ENCODE assay signal across 1 cellular context in the genomic region with DNA sequence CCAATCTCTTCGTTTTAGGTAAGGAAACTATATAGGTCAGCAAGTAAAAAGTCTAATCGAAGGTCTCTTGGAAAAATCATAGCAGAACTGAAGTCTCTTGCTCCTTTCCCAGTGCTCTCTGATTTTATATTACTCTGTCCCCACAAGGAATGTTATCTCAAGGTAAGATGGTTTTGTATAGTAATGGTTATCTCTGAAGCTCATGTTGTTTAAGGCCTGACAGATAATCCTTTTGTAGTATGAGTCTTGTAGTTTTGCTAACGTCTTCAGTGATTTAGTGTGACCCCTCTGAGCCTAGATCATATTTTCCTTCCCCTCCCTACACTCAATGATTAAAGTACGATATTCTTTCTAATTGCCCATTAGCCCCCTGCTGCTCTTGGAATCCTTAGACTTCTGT.
TF ChIP-seq lines count a peak whose summit lies in the region.

No MANE protein-coding gene starts in this region.

TF ChIP-seq in GM23338, 12 proteins besides CTCF, POLR2A, EP300 and RAD21 (continued from another document):
- TF ChIP-seq ETS1 (IDR thresholded peaks at IDR 0.05) (no peak), ZNF331 (CRISPR knock-in tag; IDR thresholded peaks at IDR 0.05; ENCODE audit: low read depth) (no peak), ZNF462 (CRISPR knock-in tag; IDR thresholded peaks at IDR 0.05) (no peak)
